8 cellular contexts compared by ENCODE assay signal in genomic region chr2:99337931-99338580, GRCh38. TPM values are rescaled to one million over a fixed set of nuclear protein-coding genes. Genes with fewer than 3 reads are reported as not detected.
A peak's percentile ranks its signal among the peaks of the same experiment; 100 is the strongest.
DNase-seq lines count a peak whose midpoint lies in the region; ATAC-seq, FAIRE-seq and TF ChIP-seq lines count a peak whose summit lies in the region.

No MANE protein-coding gene starts in this region.

- 1% methylated on average over 20 of the region's 20 CpGs for WGBS in pancreas, 2 donors

- H3K27me3 ChIP-seq in H7 (ENCODE audit: control insufficient read depth, insufficient read depth, low read length) (no peaks in the 10 kb centered on the region), pancreas (no peaks in the 10 kb centered on the region)

- DNase-seq in DMS 273 treated with DMSO at 0.1 percent for 48 hours (lab: John Stamatoyannopoulos, UW) (peak; percentile 9), H7 (peak; percentile 22), NOMO-1 treated with DMSO at 0.1 percent for 48 hours (lab: John Stamatoyannopoulos, UW; ENCODE audit: unreplicated experiment) (peak; percentile 24), epithelial cell of proximal tubule (ENCODE audit: low read depth) (no peak), pancreas (no peak), 8988T (no peak)
- DNase-seq in effector CD4-positive, alpha-beta T cell, result no peak

- intact Hi-C loops in pancreas (cut with DNase I), result no loop called here

- no peak for FAIRE-seq in pancreas (lab: Jason Lieb, UNC)

- no peak for TF ChIP-seq CTCF in epithelial cell of proximal tubule (conservative IDR thresholded peaks at IDR 0.05; ENCODE audit: low read depth, low read length)
- TF ChIP-seq CTCF in pancreas (IDR thresholded peaks at IDR 0.05), result no peak

- peak overlapping the region; percentile 94 for H3K4me3 ChIP-seq in H7 (ENCODE audit: insufficient read depth, low read depth, low read length)
- H3K4me3 ChIP-seq in epithelial cell of proximal tubule (ENCODE audit: low read depth, low read length), result peak overlapping the region; percentile 79
- peak overlapping the region; percentile 88 to 99 (median 98) for H3K4me3 ChIP-seq in pancreas

- peak in 3 of 4 donors; percentile 0 to 3 (median 1) for ATAC-seq in pancreas
- no peak for ATAC-seq in HG02840 (IDR thresholded peaks at IDR 0.05; ENCODE audit: low FRiP score, unreplicated experiment)

- peak overlapping the region; percentile 85 to 94 (median 90) for H3K27ac ChIP-seq in pancreas

- H3K4me1 ChIP-seq in pancreas, result peaks cover 9 to 42% (median 27%) of the 10 kb centered on the region in 3 donors

- H3K36me3 ChIP-seq in H7 (replicated peaks; ENCODE audit: control insufficient read depth, insufficient read depth, low read length), result no peaks in the 10 kb centered on the region
- H3K36me3 ChIP-seq in pancreas, result peaks cover 0 to under 1% (median 0%) of the 10 kb centered on the region in 3 donors

- no peaks in the 10 kb centered on the region for H3K9me3 ChIP-seq in pancreas

RNA-seq across cellular contexts. Expression of gene EIF5B, which starts 0.9 kb away (rescaled TPM):
- 10.2 and 23.8 TPM in 2 replicates for total RNA-seq in H7 (2014; rRNA removed; shearing (Covaris generic))
- total RNA-seq in epithelial cell of proximal tubule (20.8 and 26.6 TPM in 2 replicates), pancreas (10 to 100 TPM; 15.2 to 32.1 (median 22.8) TPM)
- polyA plus RNA-seq in pancreas, result 10 to 100 TPM; 16.3 to 55.1 TPM

RNA-seq across cellular contexts. Expression of gene TXNDC9, which starts 1.9 kb away (rescaled TPM):
- 36.8 and 43.3 TPM in 2 replicates for total RNA-seq in H7 (2014; rRNA removed; shearing (Covaris generic))
- 53.6 and 73.6 TPM in 2 replicates for total RNA-seq in epithelial cell of proximal tubule
- 10 to 100 TPM in 1 of 6 donors, 1 to 10 TPM in 5; 4.2 to 10.8 (median 7.6) TPM for total RNA-seq in pancreas
- 10 to 100 TPM in 1 of 2 donors, 1 to 10 TPM in 1; 7.0 to 12.7 TPM for polyA plus RNA-seq in pancreas

RNA-seq across cellular contexts. Expression of gene LYG1, which starts 37.1 kb away (rescaled TPM):
- 0.14 and 0.22 TPM in 2 replicates for total RNA-seq in H7 (2014; rRNA removed; shearing (Covaris generic))
- total RNA-seq in epithelial cell of proximal tubule (0.12 and 0.22 TPM in 2 replicates), pancreas (under 1 TPM in 4 of 6 donors, not detected in 2; 0.17 to 0.75 (median 0.30) TPM)
- polyA plus RNA-seq in pancreas, result 1 to 10 TPM; 2.9 to 3.0 TPM

Comparison
In these comparisons a context has a peak if more than half of its experiments do, and no peak if none do; other contexts are left out.
1. DNase-seq: peak in DMS 273 treated with DMSO at 0.1 percent for 48 hours (single experiment), H7 (single experiment) and NOMO-1 treated with DMSO at 0.1 percent for 48 hours (single experiment); none in epithelial cell of proximal tubule (single experiment), pancreas (0 of 6), effector CD4-positive, alpha-beta T cell (single experiment) and 8988T (single experiment).
2. Peak in every context shown above with its lines, with median percentiles within 50 percentile points of each other: H3K4me3 ChIP-seq.